25 cellular contexts compared by ENCODE assay signal in the genomic region with DNA sequence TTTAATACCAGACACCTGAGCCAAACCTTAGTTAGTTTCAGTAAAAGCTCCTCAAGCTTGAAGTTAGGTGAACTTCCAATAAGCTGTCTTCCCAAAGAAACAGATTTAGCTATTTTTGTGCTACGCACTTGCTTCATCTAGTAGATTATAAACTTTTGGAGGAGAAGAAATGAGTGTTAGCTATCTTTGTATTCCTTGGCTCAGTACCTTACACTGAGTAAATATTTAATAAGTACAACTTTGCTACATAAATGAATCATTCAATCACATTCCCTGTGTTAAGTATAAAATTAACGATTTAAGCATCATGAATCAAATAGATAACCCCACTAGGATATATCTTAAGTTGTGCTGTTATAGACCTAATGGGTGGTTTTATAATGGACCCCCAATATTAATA.
"Had no signal": no experiment of that assay in that cellular context is flagged by ENCODE, and none has a peak within 500 bp of the region (broad histone marks: within the 10 kb centered on the region; RNA-seq: fewer than 3 reads in every experiment).

No MANE protein-coding gene starts in this region.

- H3K4me3 Mint-ChIP-seq: dendritic cell treated with granulocyte-macrophage colony-stimulating factor and Interleukin-4, amounts not matched to agents 40 ng/mL and 50 ng/mL, for 4 days; effector memory CD8-positive, alpha-beta T cell; endodermal cell; mesothelial cell of epicardium; naive B cell; naive thymus-derived CD8-positive, alpha-beta T cell had no signal

- DNase-seq: colonic mucosa; cortex of kidney; effector CD8-positive, alpha-beta T cell; effector memory CD8-positive, alpha-beta T cell; endodermal cell; erythroblast; esophagus squamous epithelium; foreskin fibroblast; foreskin melanocyte; gastrocnemius medialis; glutamatergic neuron; head of caudate nucleus; heart right ventricle; hippocampal formation; left colon; left ventricle myocardium superior; lower lobe of right lung; mesenchymal stem cell; mucosa of descending colon; naive B cell; naive thymus-derived CD8-positive, alpha-beta T cell had no signal

- H3K27me3 Mint-ChIP-seq: dendritic cell treated with granulocyte-macrophage colony-stimulating factor and Interleukin-4, amounts not matched to agents 40 ng/mL and 50 ng/mL, for 4 days; naive thymus-derived CD8-positive, alpha-beta T cell had no signal

- H3K27ac Mint-ChIP-seq: dendritic cell treated with granulocyte-macrophage colony-stimulating factor and Interleukin-4, amounts not matched to agents 40 ng/mL and 50 ng/mL, for 4 days; effector memory CD8-positive, alpha-beta T cell; endodermal cell; mesothelial cell of epicardium; naive B cell; naive thymus-derived CD8-positive, alpha-beta T cell had no signal

- H3K9me3 Mint-ChIP-seq: effector memory CD8-positive, alpha-beta T cell had no signal

- ATAC-seq: effector memory CD8-positive, alpha-beta T cell; esophagus mucosa; gastrocnemius medialis; heart right ventricle; left colon; left lobe of liver; left ventricle myocardium superior; lower lobe of right lung; mucosa of descending colon; naive thymus-derived CD8-positive, alpha-beta T cell had no signal

- H3K36me3 Mint-ChIP-seq: mesothelial cell of epicardium had no signal

- H3K4me3 ChIP-seq: colonic mucosa, esophagus squamous epithelium, gastrocnemius medialis, heart right ventricle, lower lobe of right lung, mucosa of descending colon had no signal

- H3K4me1 Mint-ChIP-seq: mesothelial cell of epicardium had no signal
